In genomic region chr11:121466063-121466794, GRCh38 we compare ENCODE assay signal across 8 cellular contexts. TPM values are rescaled to one million over a fixed set of nuclear protein-coding genes. Genes with fewer than 3 reads are reported as not detected.
DNase-seq lines count a peak whose midpoint lies in the region; ATAC-seq, FAIRE-seq and TF ChIP-seq lines count a peak whose summit lies in the region.

No MANE protein-coding gene starts in this region.

- H3K4me3 Mint-ChIP-seq in CD4-positive, alpha-beta T cell = peak overlapping the region; percentile 78

- H3K9me3 ChIP-seq in CD4-positive, alpha-beta T cell (ENCODE audit: control insufficient read depth, low read length) = no peaks in the 10 kb centered on the region
- no peaks in the 10 kb centered on the region for H3K9me3 ChIP-seq in K562 (replicated peaks; ENCODE audit: control insufficient read depth, insufficient read depth, low read depth, low read length)
- no peaks in the 10 kb centered on the region for H3K9me3 ChIP-seq in iPS-18c (ENCODE audit: control insufficient read depth, insufficient read depth, low read length)
- no peaks in the 10 kb centered on the region for H3K9me3 ChIP-seq in skeletal muscle tissue (ENCODE audit: control insufficient read depth in 3 of 3, low read length in 3 of 3)

- no peaks in the 10 kb centered on the region for H3K27me3 ChIP-seq in CD4-positive, alpha-beta T cell (ENCODE audit: control insufficient read depth, insufficient read depth, low read length)
- peaks cover 0 to 24% of the 10 kb centered on the region in 2 experiments; a peak in 2 of 5 replicates for H3K27me3 ChIP-seq in K562 (ENCODE audit: control insufficient read depth in 2 of 2, insufficient read depth in 2 of 2, low read length in 2 of 2)
- no peaks in the 10 kb centered on the region for H3K27me3 ChIP-seq in skeletal muscle tissue (ENCODE audit: control insufficient read depth in 3 of 3, insufficient read depth in 3 of 3, low read length in 3 of 3)

- no peak overlapping the region for H3K4me2 ChIP-seq in K562 (ENCODE audit: insufficient read depth, low read length)

- no peaks in the 10 kb centered on the region for H3K79me2 ChIP-seq in K562 (ENCODE audit: control insufficient read depth, insufficient read depth, low read length)

- no peaks in the 10 kb centered on the region for H4K20me1 ChIP-seq in K562 (replicated peaks; ENCODE audit: control insufficient read depth, insufficient read depth, low read length)

- peak overlapping the region; percentile 93 for H3K27ac Mint-ChIP-seq in CD4-positive, alpha-beta T cell

- no peak for TF ChIP-seq EP300 in K562 (IDR thresholded peaks at IDR 0.05; ENCODE audit: low read length)

- H3K36me3 ChIP-seq in K562 (ENCODE audit: control insufficient read depth, insufficient read depth, low read length) (no peaks in the 10 kb centered on the region), skeletal muscle tissue (ENCODE audit: control insufficient read depth in 3 of 3, insufficient read depth in 3 of 3, low read length in 3 of 3) (no peaks in the 10 kb centered on the region)

- H3K27ac ChIP-seq in CD4-positive, alpha-beta T cell (ENCODE audit: low read depth, low read length) = peak overlapping the region; percentile 70
- H3K27ac ChIP-seq in K562 (ENCODE audit: extremely low read depth, low read depth, low read length) (no peak overlapping the region), skeletal muscle tissue (ENCODE audit: low read depth, low read length) (peak overlapping the region; percentile 23)

- BruUV-seq in K562 (replicated peaks; lab: Mats Ljungman, UMichigan) = no TSS peak

- no peak for TF ChIP-seq RAD21 in K562 (CRISPR knock-in tag; conservative IDR thresholded peaks at IDR 0.05 in 1 of 2, IDR thresholded peaks at IDR 0.05 in 1 of 2)

- CTCF ChIA-PET in CD4-positive, alpha-beta T cell (lab: Charles Lee) = interaction anchor here (7.3 kb wide), 1 partner anchor 15 kb away, joined by 75 read pairs; the partner anchor contains the start of genes SORL1 and SORL1-AS1
- CTCF ChIA-PET in K562 (lab: Yijun Ruan, JAX; ENCODE audit: low intra/inter-chr PET ratio) = no interaction called here

- FAIRE-seq in RCC 7860 (lab: Jason Lieb, UNC) (peak; percentile 87), K562 (lab: Jason Lieb, UNC) (no peak)

- H3K27me3 Mint-ChIP-seq in CD4-positive, alpha-beta T cell = no peaks in the 10 kb centered on the region

- 0% methylated on average over 8 of the region's 8 CpGs for WGBS in K562 (ENCODE audit: insufficient coverage, low coverage, missing lambda C conversion rate)

- no peaks in the 10 kb centered on the region for H3K9me3 Mint-ChIP-seq in CD4-positive, alpha-beta T cell

- in situ Hi-C loops in K562 (cut with MboI) = no loop called here

- peaks cover 96% of the 10 kb centered on the region for H3K4me1 Mint-ChIP-seq in CD4-positive, alpha-beta T cell (ENCODE audit: low read depth)

- no peak overlapping the region for H2AFZ ChIP-seq in K562 (ENCODE audit: low read depth, low read length)

- intact Hi-C loops in CD4-positive, alpha-beta T cell (cut with DNase I, micrococcal nuclease) = no loop called here
- intact Hi-C loops in K562 (cut with micrococcal nuclease) = no loop called here

- TF ChIP-seq POLR2A in K562 (conservative IDR thresholded peaks at IDR 0.05) (no peak), erythroblast (IDR thresholded peaks at IDR 0.05; ENCODE audit: low read length) (no peak)

- no peak for TF ChIP-seq CTCF in CD4-positive, alpha-beta T cell (IDR thresholded peaks at IDR 0.05)
- TF ChIP-seq CTCF in K562 (IDR thresholded peaks at IDR 0.05 in 2 of 3, conservative IDR thresholded peaks at IDR 0.05 in 1 of 3; ENCODE audit: insufficient read depth in 2 of 3, low read depth in 1 of 3, low read length in 3 of 3) = no peak

- no peaks in the 10 kb centered on the region; a peak in 1 of 5 replicates for H3K4me1 ChIP-seq in K562 (replicated peaks in 1 of 2; ENCODE audit: control insufficient read depth in 2 of 2, insufficient read depth in 2 of 2, low read length in 2 of 2)
- peaks cover 7 to 35% (median 12%) of the 10 kb centered on the region in 3 donors for H3K4me1 ChIP-seq in skeletal muscle tissue (ENCODE audit: control insufficient read depth in 3 of 3, insufficient read depth in 3 of 3, low read length in 3 of 3)

- H3K4me3 ChIP-seq in K562 = no peak overlapping the region
- peak overlapping the region; percentile 15; the same call in 1 of the 2 replicates for H3K4me3 ChIP-seq in iPS-18c (ENCODE audit: insufficient read depth, low read depth, low read length)
- peak overlapping the region in 1 of 3 donors; percentile 41 for H3K4me3 ChIP-seq in skeletal muscle tissue (ENCODE audit: low read length in 3 of 3)

- H3K9ac ChIP-seq in K562 (ENCODE audit: insufficient read depth in 1 of 2, low read depth in 2 of 2, low read length in 2 of 2) (no peak overlapping the region), skeletal muscle tissue (ENCODE audit: low read depth in 1 of 3, low read length in 3 of 3) (peak overlapping the region in 1 of 3 donors; percentile 25)

- H3K36me3 Mint-ChIP-seq in CD4-positive, alpha-beta T cell (ENCODE audit: low read depth) = peaks cover 39% of the 10 kb centered on the region

- H3K9me1 ChIP-seq in K562 (ENCODE audit: control insufficient read depth, insufficient read depth, low read length) = no peaks in the 10 kb centered on the region

- no peak for ATAC-seq in CD4-positive, alpha-beta T cell (ENCODE audit: poor library complexity)
- no peak for ATAC-seq in K562
- ATAC-seq in HG03196 (IDR thresholded peaks at IDR 0.05; ENCODE audit: unreplicated experiment) = no peak

- peak in 4 of 10 experiments; percentile 12 to 38 (median 28) for DNase-seq in CD4-positive, alpha-beta T cell
- peak; percentile 99 for DNase-seq in HT-29 (ENCODE audit: low spot score)
- DNase-seq in RCC 7860 (ENCODE audit: low spot score) = peak; percentile 91
- peak in 3 of 4 experiments; percentile 16 to 20 (median 19) for DNase-seq in K562 (ENCODE audit: extremely low read depth in 1 of 4, low spot score in 3 of 4)
- DNase-seq in erythroblast (lab: John Stamatoyannopoulos, UW) = no peak

- POLR2A ChIA-PET in CD4-positive, alpha-beta T cell (lab: Charles Lee) = interaction anchor here (0.6 to 11.7 kb wide), 8 partner anchors 11 to 174 kb away, joined by 3 to 326 read pairs (median 12); partner anchors contain the start of genes SC5D, SORL1 and SORL1-AS1
- POLR2A ChIA-PET in K562 (lab: Yijun Ruan, JAX) = interaction anchor here (0.6 kb wide), 1 partner anchor 958 kb away, joined by 3 read pairs; no protein-coding TSS in a partner anchor

TF ChIP-seq in K562, 482 proteins besides CTCF, POLR2A, EP300 and RAD21 (continues in another document):
- no peak for TF ChIP-seq SP1 (CRISPR knock-in tag; IDR thresholded peaks at IDR 0.05)
- TF ChIP-seq ZC3H8 (IDR thresholded peaks at IDR 0.05) = no peak
- TF ChIP-seq ZNF449 (CRISPR knock-in tag; IDR thresholded peaks at IDR 0.05) = no peak

RNA-seq across cellular contexts. Expression of gene SORL1, which starts 14.1 kb away (rescaled TPM):
- 100 to 1,000 TPM; 235 to 241 TPM for total RNA-seq in CD4-positive, alpha-beta T cell
- total RNA-seq in HT-29 (2014; rRNA removed; shearing (Covaris generic)) = 43.6 and 49.8 TPM in 2 replicates
- total RNA-seq in K562 (2011; cell fraction: chromatin; rRNA removed; ENCODE audit: low replicate concordance) = 0.63 TPM in 1 of 2 replicates, not detected in the other
- total RNA-seq in K562 (2011; cell fraction: nucleolus; rRNA removed) = 0.13 and 0.17 TPM in 2 replicates
- total RNA-seq in K562 (2011; cell fraction: nucleoplasm; rRNA removed) = 0.07 TPM in 1 of 2 replicates, not detected in the other
- total RNA-seq in K562 (2014; rRNA removed) (0.04 TPM in 1 of 2 replicates, not detected in the other), K562 (2014; rRNA removed; fragmentation: Illumina TruSeq; extraction: Trizol) (not detected in 2 replicates), K562 (2015; rRNA removed; fragmentation: Illumina TruSeq; extraction: Trizol) (not detected in 2 replicates), K562 (2021) (0.60 and 0.66 TPM in 2 replicates), skeletal muscle tissue (6.3 TPM)
- polyA plus RNA-seq in K562 (2011; rRNA removed) (0.03 TPM in 1 of 2 replicates, not detected in the other), K562 (2014; fragmentation: Illumina TruSeq; extraction: Trizol) (0.01 TPM in 1 of 2 replicates, not detected in the other), K562 (2014; fragmentation: Nextera tagmentation; extraction: Ambion mirVana) (under 1 TPM in 1 of 2 experiments, not detected in 1; 0.01 TPM), K562 (2014; rRNA removed) (0.01 TPM in 1 of 2 replicates, not detected in the other)
- under 0.01 and 0.01 TPM in 2 replicates for polyA plus RNA-seq in K562 (2011; cell fraction: cytosol; rRNA removed)
- polyA plus RNA-seq in K562 (2011; cell fraction: nucleus; rRNA removed) = 0.06 and 0.13 TPM in 2 replicates
- 0.01 and 0.05 TPM in 2 replicates for polyA plus RNA-seq in K562 (2012)
- polyA minus RNA-seq in K562 (2011; rRNA and poly(A)+ RNA removed) = 0.06 and 0.07 TPM in 2 replicates
- 1.0 TPM in 1 of 2 replicates, not detected in the other for polyA minus RNA-seq in K562 (2011; cell fraction: cytosol; rRNA and poly(A)+ RNA removed)
- 0.11 TPM in 1 of 2 replicates, not detected in the other for polyA minus RNA-seq in K562 (2011; cell fraction: nucleus; rRNA and poly(A)+ RNA removed)

Comparison
In these comparisons a context has a peak if more than half of its experiments do, and no peak if none do; other contexts are left out.
1. DNase-seq: peak in HT-29 (single experiment), RCC 7860 (single experiment) and K562 (3 of 4); none in erythroblast (0 of 2).